ENCODE assay signal across 17 cellular contexts in genomic region chr5:14452685-14453084, GRCh38.
DNase-seq lines count a peak whose midpoint lies in the region; ATAC-seq, FAIRE-seq and TF ChIP-seq lines count a peak whose summit lies in the region.
"Had no signal": no experiment of that assay in that cellular context is flagged by ENCODE, and none has a peak within 500 bp of the region (broad histone marks: within the 10 kb centered on the region; RNA-seq: fewer than 3 reads in every experiment).

No MANE protein-coding gene starts in this region.

- POLR2A ChIA-PET in GM12878 (lab: Charles Lee) = no interaction called here

- CTCF ChIA-PET in GM12878 (lab: Yijun Ruan, JAX) = no interaction called here

- H3K9me3 ChIP-seq in GM12878 (replicated peaks; ENCODE audit: control insufficient read depth, insufficient read depth, low read length) = peaks cover 3% of the 10 kb centered on the region; the same call in 1 of the 3 replicates
- H3K9me3 ChIP-seq: mucosa of descending colon had no signal

- no peak for TF ChIP-seq CTCF in HFFc6 (IDR thresholded peaks at IDR 0.05)
- TF ChIP-seq CTCF in GM12878 (IDR thresholded peaks at IDR 0.05 in 2 of 3, conservative IDR thresholded peaks at IDR 0.05 in 1 of 3; ENCODE audit: control insufficient read depth in 2 of 3, extremely low read depth in 1 of 3, insufficient read depth in 1 of 3, low read depth in 3 of 3, low read length in 3 of 3) = no peak

- TF ChIP-seq EP300 in GM12878 (IDR thresholded peaks at IDR 0.05; ENCODE audit: borderline replicate concordance in 1 of 2, control insufficient read depth in 1 of 2, low read depth in 2 of 2, low read length in 2 of 2) = no peak

- peaks cover 22% of the 10 kb centered on the region for H3K4me1 ChIP-seq in GM12878 (ENCODE audit: control insufficient read depth, insufficient read depth, low read length)

- ATAC-seq in GM12878 = no peak
- ATAC-seq in HG03520 (IDR thresholded peaks at IDR 0.05; ENCODE audit: unreplicated experiment) = no peak
- ATAC-seq: mucosa of descending colon had no signal

- in situ Hi-C loops in GM12878 (cut with MboI) = no loop called here

- TF ChIP-seq RAD21 in GM12878 (IDR thresholded peaks at IDR 0.05; ENCODE audit: insufficient read depth, low read depth, low read length) = no peak

- H3K27ac ChIP-seq in GM12878 (ENCODE audit: control insufficient read depth, insufficient read depth) = peak overlapping the region; percentile 22

- no peaks in the 10 kb centered on the region for H3K27me3 ChIP-seq in GM12878 (replicated peaks in 1 of 2; ENCODE audit: control insufficient read depth in 2 of 2, insufficient read depth in 2 of 2, low read length in 1 of 2)

- peaks cover 25% of the 10 kb centered on the region for H3K27me3 Mint-ChIP-seq in HFFc6 (ENCODE audit: insufficient read depth)
- H3K27me3 Mint-ChIP-seq: progenitor cell of endocrine pancreas had no signal

- H2AFZ ChIP-seq in GM12878 (ENCODE audit: control insufficient read depth, low read depth, low read length) = no peak overlapping the region

- TF ChIP-seq POLR2A in GM12878 (IDR thresholded peaks at IDR 0.05; ENCODE audit: low read depth, low read length) (no peak), GM12892 (IDR thresholded peaks at IDR 0.05; ENCODE audit: low read depth, low read length) (no peak)

- H3K27ac Mint-ChIP-seq in HFFc6 = peak overlapping the region; percentile 98
- H3K27ac Mint-ChIP-seq: activated CD4-positive, alpha-beta memory T cell treated with anti-CD3 and anti-CD28 coated beads, Interleukin-2, amount 10 ng/mL, durations not matched to agents 7 days and 5 days had no signal

- peaks cover 9 to 18% of the 10 kb centered on the region in 2 experiments for H3K36me3 ChIP-seq in GM12878 (ENCODE audit: control insufficient read depth in 2 of 2, insufficient read depth in 2 of 2, low read length in 1 of 2)

- FAIRE-seq in GM12878 (lab: Jason Lieb, UNC) (no peak), GM12892 (lab: Jason Lieb, UNC) (no peak)
- FAIRE-seq: RCC 7860 had no signal

- H3K4me1 Mint-ChIP-seq in HFFc6 (ENCODE audit: low read depth) = peaks cover 77% of the 10 kb centered on the region

- no TSS peak for BruUV-seq in GM12878 (replicated peaks; lab: Mats Ljungman, UMichigan)

- no peak overlapping the region for H3K4me3 ChIP-seq in GM12878
- H3K4me3 ChIP-seq: mucosa of descending colon had no signal

- intact Hi-C loops in GM12878 (cut with micrococcal nuclease; ENCODE audit: unreplicated experiment) = no loop called here

- H4K20me1 ChIP-seq in GM12878 (ENCODE audit: control insufficient read depth, insufficient read depth) = no peaks in the 10 kb centered on the region

- peaks cover 58% of the 10 kb centered on the region for H3K36me3 Mint-ChIP-seq in HFFc6 (ENCODE audit: low read depth)
- H3K36me3 Mint-ChIP-seq: CD4-positive, alpha-beta memory T cell had no signal

- peaks cover 2% of the 10 kb centered on the region; the same call in 1 of the 2 replicates for H3K79me2 ChIP-seq in GM12878 (ENCODE audit: control insufficient read depth, insufficient read depth, low read length)

- peaks cover 13% of the 10 kb centered on the region for H3K9me3 Mint-ChIP-seq in HFFc6
- H3K9me3 Mint-ChIP-seq: activated CD4-positive, alpha-beta memory T cell treated with anti-CD3 and anti-CD28 coated beads, Interleukin-2, amount 10 ng/mL, durations not matched to agents 7 days and 5 days had no signal

- SMC1A ChIA-PET in GM12878 (lab: Charles Lee; ENCODE audit: uncharacterized antibody, unreplicated experiment) = no interaction called here

- RAD21 ChIA-PET in GM12878 (lab: Charles Lee; ENCODE audit: unreplicated experiment) = no interaction called here

- no peak overlapping the region for H3K4me2 ChIP-seq in GM12878 (ENCODE audit: control insufficient read depth, insufficient read depth)

- H3K4me3 Mint-ChIP-seq in HFFc6 = peak overlapping the region; percentile 82
- H3K4me3 Mint-ChIP-seq: activated CD4-positive, alpha-beta memory T cell treated with anti-CD3 and anti-CD28 coated beads, Interleukin-2, amount 10 ng/mL, durations not matched to agents 7 days and 5 days; CD4-positive, alpha-beta memory T cell had no signal

- H3K9ac ChIP-seq in GM12878 (ENCODE audit: control insufficient read depth, insufficient read depth, low read length) = no peak overlapping the region

- DNase-seq in HFFc6 (peak; percentile 39), GM12878 (ENCODE audit: low read depth, low spot score) (no peak), iris pigment epithelial cell (ENCODE audit: low read depth) (peak; percentile 52), stromal cell of bone marrow (ENCODE audit: low read depth) (peak; percentile 48), ureter (ENCODE audit: low spot score) (no peak), GM12892 (ENCODE audit: insufficient read length) (no peak)
- DNase-seq: activated CD4-positive, alpha-beta memory T cell treated with anti-CD3 and anti-CD28 coated beads, Interleukin-2, amount 10 ng/mL, durations not matched to agents 7 days and 5 days; activated gamma-delta T cell; CD4-positive, alpha-beta memory T cell; mucosa of descending colon; NCI-H510A treated with DMSO at 0.1 percent for 48 hours; stimulated activated CD4-positive, alpha-beta T cell treated with anti-CD3 and anti-CD28 coated beads, Interleukin-4, amount 100 ng/mL, for 1 hour; stimulated activated naive CD4-positive, alpha-beta T cell; T1000 had no signal

- WGBS in GM12878 (ENCODE audit: insufficient coverage, insufficient replicate concordance, low lambda C conversion rate, missing lambda C conversion rate) = 98% methylated on average over 3 of the region's 3 CpGs

TF ChIP-seq in GM12878, 131 proteins besides CTCF, POLR2A, EP300 and RAD21:
- TF ChIP-seq ZNF592 (IDR thresholded peaks at IDR 0.05) = no peak
- TF ChIP-seq E2F4 (IDR thresholded peaks at IDR 0.05; ENCODE audit: low read depth, low read length) = no peak

Comparison
In these comparisons a context has a peak if more than half of its experiments do, and no peak if none do; other contexts are left out.
1. DNase-seq: peak in HFFc6 (single experiment), iris pigment epithelial cell (single experiment) and stromal cell of bone marrow (single experiment); none in GM12878 (single experiment), ureter (single experiment) and GM12892 (single experiment).